In the genomic region with DNA sequence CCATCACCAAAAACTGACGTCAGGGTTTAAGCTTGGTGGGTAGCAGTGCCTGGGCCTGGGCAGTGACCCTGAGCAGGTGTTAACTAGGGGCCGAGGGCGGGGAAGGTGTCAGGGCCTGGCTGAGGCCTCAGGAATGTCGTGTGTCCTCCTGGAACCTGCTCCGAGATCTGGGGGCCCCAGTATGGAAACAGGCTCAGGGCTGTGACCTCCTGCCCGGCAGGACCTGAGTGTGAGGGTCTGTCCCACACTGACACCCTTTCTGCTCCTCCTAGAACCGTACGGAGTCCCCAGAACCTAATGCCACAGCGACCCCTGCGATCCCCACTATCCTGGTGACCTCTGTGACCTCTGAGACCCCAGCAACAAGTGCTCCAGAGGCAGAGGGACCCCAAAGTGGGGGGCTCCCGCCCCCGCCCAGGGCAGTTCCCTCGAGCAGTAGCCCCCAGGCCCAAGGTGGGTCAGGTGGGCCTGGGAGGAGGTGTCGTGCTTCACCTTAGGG, we compare ENCODE assay signal across 27 cellular contexts. TPM values are rescaled to one million over a fixed set of nuclear protein-coding genes. Genes with fewer than 3 reads are reported as not detected.
DNase-seq lines count a peak whose midpoint lies in the region; ATAC-seq, FAIRE-seq and TF ChIP-seq lines count a peak whose summit lies in the region.
"Had no signal": no experiment of that assay in that cellular context is flagged by ENCODE, and none has a peak within 500 bp of the region (broad histone marks: within the 10 kb centered on the region; RNA-seq: fewer than 3 reads in every experiment).

No MANE protein-coding gene starts in this region.

- intact Hi-C loops in left ventricle myocardium superior (cut with micrococcal nuclease): loop anchor here (10.0 kb wide), 1 partner anchor 98 kb away; no protein-coding TSS in a partner anchor
- intact Hi-C loops in cardiac septum (cut with DNase I): loop anchor here (1.0 to 5.0 kb wide), 2 partner anchors 96 to 250 kb away; no protein-coding TSS in a partner anchor

- POLR2A ChIA-PET in H1 (lab: Charles Lee; ENCODE audit: partially characterized antibody): interaction anchor here (0.9 kb wide), 1 partner anchor 212 kb away, joined by 3 read pairs; no protein-coding TSS in a partner anchor

- H3K4ac ChIP-seq in H1 (replicated peaks; ENCODE audit: insufficient read length, low read depth, low read length): no peak overlapping the region

- no peaks in the 10 kb centered on the region for H3K79me1 ChIP-seq in H1 (ENCODE audit: low read depth, low read length)

- H4K8ac ChIP-seq in H1 (ENCODE audit: extremely low read depth, insufficient read depth, low read length): peak overlapping the region; percentile 68

- H2AFZ ChIP-seq in H1 (ENCODE audit: low read length): no peak overlapping the region
- H2AFZ ChIP-seq: GM23248 had no signal

- H3K4me2 ChIP-seq in H1 (ENCODE audit: insufficient read depth in 1 of 2, low read depth in 2 of 2, low read length in 2 of 2): no peak overlapping the region
- H3K4me2 ChIP-seq: KMS-11 had no signal

- DNase-seq in left ventricle myocardium superior: peak; percentile 22
- DNase-seq in cardiac septum (ENCODE audit: low spot score): no peak
- DNase-seq in H1 (ENCODE audit: low read depth in 1 of 2, low spot score in 2 of 2): no peak
- no peak for DNase-seq in NCI-H2196 treated with DMSO at 0.1 percent for 48 hours (lab: John Stamatoyannopoulos, UW; ENCODE audit: unreplicated experiment)
- DNase-seq in T-helper 9 cell: no peak
- DNase-seq: CD4-positive, alpha-beta memory T cell; COR-L47; DMS79; EL; GF-D8; GM23248; MM.1S; NCI-H2029; NCI-H2227 treated with DMSO at 0.1 percent for 48 hours; NCI-H526 treated with DMSO at 0.1 percent for 48 hours; SIG-M5 had no signal

- CTCF ChIA-PET in H1 (lab: Charles Lee; ENCODE audit: partially characterized antibody): interaction anchor here (1.0 to 11.6 kb wide), 15 partner anchors 8 to 198 kb away, joined by 3 to 152 read pairs (median 6); no protein-coding TSS in a partner anchor

- H3K36me3 ChIP-seq in H1 (ENCODE audit: control insufficient read depth in 2 of 4, insufficient read depth in 4 of 4, low read length in 3 of 4) (no peaks in the 10 kb centered on the region), liver (ENCODE audit: control insufficient read depth in 4 of 4, insufficient read depth in 3 of 4, low read depth in 1 of 4, low read length in 3 of 4) (peaks cover 0 to 14% (median 6%) of the 10 kb centered on the region in 4 donors)
- H3K36me3 ChIP-seq: HAP-1 had no signal

- TF ChIP-seq CTCF in H1 (IDR thresholded peaks at IDR 0.05; ENCODE audit: control extremely low read depth in 1 of 3, insufficient read depth in 1 of 3, low read depth in 1 of 3, low read length in 3 of 3): no peak
- no peak for TF ChIP-seq CTCF in liver (IDR thresholded peaks at IDR 0.05; ENCODE audit: low read depth, low read length, missing input control)

- H3K9ac ChIP-seq in H1 (replicated peaks in 1 of 4; ENCODE audit: extremely low read depth in 1 of 4, low read depth in 3 of 4, low read length in 3 of 4) (no peak overlapping the region), liver (ENCODE audit: low read depth in 1 of 2, low read length in 2 of 2) (peak overlapping the region; percentile 4 to 85)
- H3K9ac ChIP-seq: GM23248, KMS-11 had no signal

- no peak overlapping the region; the same call in 1 of the 2 replicates for H3K27ac ChIP-seq in H1 (ENCODE audit: low read depth, low read length)
- peak overlapping the region; percentile 89 to 90 for H3K27ac ChIP-seq in liver (ENCODE audit: low read depth in 1 of 2, low read length in 2 of 2)
- H3K27ac ChIP-seq: GM23248, KMS-11, SK-N-MC had no signal

- no peak overlapping the region for H3K18ac ChIP-seq in H1 (ENCODE audit: extremely low read depth, low read length)

- TF ChIP-seq EP300 in H1 (IDR thresholded peaks at IDR 0.05; ENCODE audit: borderline replicate concordance in 1 of 2, low read depth in 2 of 2, low read length in 2 of 2): no peak

- H3K23ac ChIP-seq in H1 (ENCODE audit: insufficient read length): no peak overlapping the region

- no peaks in the 10 kb centered on the region for H3K79me2 ChIP-seq in H1 (ENCODE audit: control insufficient read depth in 1 of 2, insufficient read depth in 2 of 2, low read length in 2 of 2)

- H3K9me3 ChIP-seq in H1 (ENCODE audit: insufficient read depth in 2 of 2, low read depth in 1 of 2, low read length in 1 of 2) (no peaks in the 10 kb centered on the region), liver (ENCODE audit: control insufficient read depth in 4 of 4, low read length in 3 of 4) (no peaks in the 10 kb centered on the region)
- H3K9me3 ChIP-seq: HAP-1 had no signal

- H3K14ac ChIP-seq in H1 (ENCODE audit: insufficient read length): no peak overlapping the region

- H4K91ac ChIP-seq in H1 (replicated peaks; ENCODE audit: insufficient read length, low read length): no peak overlapping the region

- no peak overlapping the region for H2BK5ac ChIP-seq in H1 (ENCODE audit: low read depth, low read length)

- no peak overlapping the region for H2BK15ac ChIP-seq in H1 (ENCODE audit: low read length)

- WGBS in H1 (ENCODE audit: extremely low coverage in 1 of 2, insufficient coverage in 1 of 2, insufficient read length in 1 of 2, insufficient replicate concordance in 2 of 2, low coverage in 1 of 2, low lambda C conversion rate in 2 of 2, missing lambda C conversion rate in 1 of 2), 2 experiments: 80% methylated on average over 10 of the region's 14 CpGs; no CpG with 5 or more reads in 1 of the 2 experiments
- 36% methylated on average over 14 of the region's 14 CpGs for WGBS in liver

- no peak overlapping the region for H2AK5ac ChIP-seq in H1 (ENCODE audit: low read depth, low read length)

- no peaks in the 10 kb centered on the region for H3K4me1 ChIP-seq in H1 (replicated peaks in 1 of 4; ENCODE audit: control insufficient read depth in 3 of 4, insufficient read depth in 4 of 4, low read length in 3 of 4)
- H3K4me1 ChIP-seq in liver (ENCODE audit: control insufficient read depth in 4 of 4, insufficient read depth in 4 of 4, low read length in 3 of 4): peaks cover 6 to 24% (median 14%) of the 10 kb centered on the region in 4 donors
- H3K4me1 ChIP-seq: HAP-1 had no signal

- no peak for TF ChIP-seq POLR2A in H1 (IDR thresholded peaks at IDR 0.05; ENCODE audit: control extremely low read depth in 1 of 2, low read depth in 2 of 2, low read length in 2 of 2)

- no peak overlapping the region for H2BK20ac ChIP-seq in H1 (ENCODE audit: low read length)

- no peaks in the 10 kb centered on the region for H4K20me1 ChIP-seq in H1 (replicated peaks in 1 of 2; ENCODE audit: control insufficient read depth in 1 of 2, insufficient read depth in 2 of 2, low read length in 2 of 2)

- H2BK12ac ChIP-seq in H1 (ENCODE audit: low read depth, low read length): 0 out of 2 replicates have a peak overlapping the region, but pooled peaks have one; percentile 17

- TF ChIP-seq RAD21 in H1 (IDR thresholded peaks at IDR 0.05 in 1 of 2, conservative IDR thresholded peaks at IDR 0.05 in 1 of 2; ENCODE audit: low read depth in 2 of 2, low read length in 2 of 2) (no peak), liver (IDR thresholded peaks at IDR 0.05) (no peak)

- no peak overlapping the region for H3K4me3 ChIP-seq in H1 (ENCODE audit: extremely low read depth in 1 of 4, insufficient read depth in 2 of 4, low read depth in 3 of 4, low read length in 4 of 4)
- peak overlapping the region; percentile 37 to 57 (median 53) for H3K4me3 ChIP-seq in liver (ENCODE audit: low read depth in 1 of 3, low read length in 3 of 3)
- H3K4me3 ChIP-seq: GM23248, HAP-1, SK-N-MC had no signal

- FAIRE-seq in H1 (lab: Jason Lieb, UNC): no peak
- FAIRE-seq: A204.1, GM19239 had no signal

- no peak for ATAC-seq in left ventricle myocardium superior
- ATAC-seq in GM18867 (IDR thresholded peaks at IDR 0.05; ENCODE audit: unreplicated experiment): no peak

- no peak overlapping the region for H2BK120ac ChIP-seq in H1 (replicated peaks; ENCODE audit: low read depth, low read length)

- no peak overlapping the region for H3K56ac ChIP-seq in H1 (replicated peaks; ENCODE audit: insufficient read length, low read depth, low read length)

- no peak overlapping the region for H4K5ac ChIP-seq in H1 (ENCODE audit: insufficient read length, low read depth, low read length)

- no peaks in the 10 kb centered on the region for H3K27me3 ChIP-seq in H1 (replicated peaks in 1 of 4; ENCODE audit: control insufficient read depth in 3 of 4, extremely low read depth in 1 of 4, insufficient read depth in 3 of 4, low read length in 3 of 4)
- H3K27me3 ChIP-seq in liver (ENCODE audit: control insufficient read depth in 4 of 4, insufficient read depth in 4 of 4, low read length in 3 of 4): no peaks in the 10 kb centered on the region

- H3K23me2 ChIP-seq in H1 (ENCODE audit: low read depth, low read length): no peaks in the 10 kb centered on the region

TF ChIP-seq in H1, 55 proteins besides CTCF, POLR2A, EP300 and RAD21 (continues in another document):
- TF ChIP-seq POU5F1 (IDR thresholded peaks at IDR 0.05; ENCODE audit: low read depth, low read length): no peak

RNA-seq across cellular contexts. Expression of a gene that starts 0.7 kb away (rescaled TPM):
- total RNA-seq in left ventricle myocardium superior: 0.67 TPM
- 0.38 TPM for total RNA-seq in cardiac septum
- 0.15 TPM in 1 of 2 replicates, not detected in the other for total RNA-seq in H1 (2021; fragmentation: NEBNext Ultra II Directional; extraction: Animal tissue kit (Norgen Biotek cat#: 25700))
- 0.14 and 0.35 TPM in 2 replicates for polyA plus RNA-seq in H1 (2011; rRNA removed)
- polyA plus RNA-seq in H1 (2011; cell fraction: cytosol; rRNA removed): 0.34 TPM
- 2.4 TPM for polyA plus RNA-seq in H1 (2011; cell fraction: nucleus; rRNA removed)
- 0.60 TPM in 1 of 4 replicates, not detected in the others for polyA plus RNA-seq in H1 (2012, experiment 1 of 2)
- not detected for polyA plus RNA-seq in H1 (2012, experiment 2 of 2)
- polyA plus RNA-seq in H1 (2013, experiment 1 of 2): 0.10 TPM
- polyA plus RNA-seq in H1 (2013, experiment 2 of 2): 0.07 TPM
- not detected in 2 replicates for polyA minus RNA-seq in H1 (2011; rRNA and poly(A)+ RNA removed)
- not detected for polyA minus RNA-seq in H1 (2011; cell fraction: cytosol; rRNA and poly(A)+ RNA removed)
- not detected for polyA minus RNA-seq in H1 (2011; cell fraction: nucleus; rRNA and poly(A)+ RNA removed)
- total RNA-seq in liver: 10 to 100 TPM; 23.3 to 65.0 TPM
- polyA plus RNA-seq in liver: 100 to 1,000 TPM; 100 to 133 TPM
- total RNA-seq: GM23248, NCI-H460, OCI-LY7 had no signal
- polyA plus RNA-seq: AG04450; CD4-positive, alpha-beta memory T cell; GM23248; IgD-negative memory B cell had no signal

RNA-seq across cellular contexts. Expression of a gene that starts 20.6 kb away (rescaled TPM):
- total RNA-seq in left ventricle myocardium superior (35.5 TPM), cardiac septum (62.7 TPM), liver (under 1 TPM; 0.23 to 0.84 TPM)
- not detected in 2 replicates for total RNA-seq in H1 (2021; fragmentation: NEBNext Ultra II Directional; extraction: Animal tissue kit (Norgen Biotek cat#: 25700))
- polyA plus RNA-seq in H1 (2011; rRNA removed) (0.32 and 0.36 TPM in 2 replicates), liver (under 1 TPM; 0.13 to 0.69 TPM)
- 0.19 TPM for polyA plus RNA-seq in H1 (2011; cell fraction: cytosol; rRNA removed)
- 0.27 TPM for polyA plus RNA-seq in H1 (2011; cell fraction: nucleus; rRNA removed)
- 0.09 to 0.32 TPM (median 0.25 TPM) in 3 of 4 replicates, not detected in the other for polyA plus RNA-seq in H1 (2012, experiment 1 of 2)
- polyA plus RNA-seq in H1 (2012, experiment 2 of 2): 0.09 TPM
- 0.14 TPM for polyA plus RNA-seq in H1 (2013, experiment 1 of 2)
- polyA plus RNA-seq in H1 (2013, experiment 2 of 2): 0.13 TPM
- not detected in 2 replicates for polyA minus RNA-seq in H1 (2011; rRNA and poly(A)+ RNA removed)
- polyA minus RNA-seq in H1 (2011; cell fraction: cytosol; rRNA and poly(A)+ RNA removed): not detected
- polyA minus RNA-seq in H1 (2011; cell fraction: nucleus; rRNA and poly(A)+ RNA removed): not detected
- total RNA-seq: CD4-positive, alpha-beta memory T cell; GM23248 had no signal
- polyA plus RNA-seq: AG04450, GM23248 had no signal

Comparison
In these comparisons a context has a peak if more than half of its experiments do, and no peak if none do; other contexts are left out.
1. H3K4me3 ChIP-seq: peak in liver (3 of 3); none in H1 (0 of 4).
2. H3K9ac ChIP-seq: peak in liver (2 of 2); none in H1 (0 of 4).
3. RNA of a gene that starts 0.7 kb away (total RNA-seq): 23.3 to 65.0 TPM in liver; 0.67 TPM in left ventricle myocardium superior (single experiment), 0.38 TPM in cardiac septum (single experiment) and 0.15 TPM in H1; every median in the first group is over 10 times any median in the second.
4. RNA of a gene that starts 20.6 kb away (total RNA-seq): 62.7 TPM in cardiac septum (single experiment) and 35.5 TPM in left ventricle myocardium superior (single experiment); 0.23 to 0.84 TPM in liver and not detected in H1; every median in the first group is over 10 times any median in the second.